Comparison of ENCODE assay signal across 11 cellular contexts in the genomic region with DNA sequence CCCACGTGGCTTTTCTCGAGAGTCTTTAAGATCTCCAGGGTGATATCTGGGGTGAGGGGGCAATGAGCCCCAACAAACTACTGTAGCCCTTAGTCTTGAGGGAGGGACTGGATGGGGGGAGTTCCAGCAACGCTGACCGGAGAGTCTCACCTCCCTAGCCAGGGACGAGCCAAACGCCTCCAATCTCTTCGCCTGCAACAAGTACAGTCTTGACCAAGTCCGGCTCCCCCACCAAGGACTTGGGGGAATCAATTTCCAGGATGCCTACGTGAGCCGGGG. TPM values are rescaled to one million over a fixed set of nuclear protein-coding genes. Genes with fewer than 3 reads are reported as not detected.
DNase-seq lines count a peak whose midpoint lies in the region; ATAC-seq, FAIRE-seq and TF ChIP-seq lines count a peak whose summit lies in the region.
"Had no signal": no experiment of that assay in that cellular context is flagged by ENCODE, and none has a peak within 500 bp of the region (broad histone marks: within the 10 kb centered on the region; RNA-seq: fewer than 3 reads in every experiment).

No MANE protein-coding gene starts in this region.

- H3K27ac Mint-ChIP-seq in HFFc6, result peak overlapping the region; percentile 45
- H3K27ac Mint-ChIP-seq: activated T-cell treated with anti-CD3 and anti-CD28 coated beads, Interleukin-2, amount 50 U/mL, for 72 hours; T-helper 2 cell treated with Interferon-gamma antibody and Interleukin-4, amounts not matched to agents 5 μg/mL and 100 μg/mL, for 36 hours had no signal

- H3K4me1 ChIP-seq in kidney (ENCODE audit: control insufficient read depth in 1 of 2, insufficient read depth in 1 of 2, low read depth in 1 of 2, low read length in 2 of 2) (peaks cover 5 to 18% of the 10 kb centered on the region in 2 donors), skeletal muscle tissue (ENCODE audit: control insufficient read depth in 3 of 3, insufficient read depth in 3 of 3, low read length in 3 of 3) (peaks cover 10 to 13% (median 11%) of the 10 kb centered on the region in 3 donors)

- H3K36me3 ChIP-seq in kidney (ENCODE audit: control insufficient read depth in 1 of 2, insufficient read depth in 2 of 2, low read length in 2 of 2), result no peaks in the 10 kb centered on the region
- peaks cover 0 to 2% (median 0%) of the 10 kb centered on the region in 3 donors for H3K36me3 ChIP-seq in skeletal muscle tissue (ENCODE audit: control insufficient read depth in 3 of 3, insufficient read depth in 3 of 3, low read length in 3 of 3)

- peak overlapping the region; percentile 82 to 84 for H3K27ac ChIP-seq in kidney (ENCODE audit: low read depth in 2 of 2, low read length in 2 of 2)
- H3K27ac ChIP-seq in skeletal muscle tissue (ENCODE audit: low read depth, low read length), result peak overlapping the region; percentile 54

- intact Hi-C loops in kidney (cut with DNase I), result no loop called here

- peaks cover 5% of the 10 kb centered on the region; the same call in 1 of the 2 replicates for H3K36me3 Mint-ChIP-seq in HFFc6 (ENCODE audit: low read depth)

- peaks cover 35 to 64% (median 58%) of the 10 kb centered on the region in 3 donors for H3K27me3 ChIP-seq in skeletal muscle tissue (ENCODE audit: control insufficient read depth in 3 of 3, insufficient read depth in 3 of 3, low read length in 3 of 3)

- TF ChIP-seq CTCF in HFFc6 (IDR thresholded peaks at IDR 0.05) (no peak), choroid plexus epithelial cell (conservative IDR thresholded peaks at IDR 0.05; ENCODE audit: low read depth, low read length) (no peak), kidney (IDR thresholded peaks at IDR 0.05; ENCODE audit: borderline replicate concordance, extremely low read depth, insufficient read depth) (no peak)

- H3K27me3 Mint-ChIP-seq in HFFc6 (ENCODE audit: insufficient read depth), result peaks cover 17% of the 10 kb centered on the region

- no peaks in the 10 kb centered on the region for H3K9me3 Mint-ChIP-seq in HFFc6
- H3K9me3 Mint-ChIP-seq: activated T-cell treated with anti-CD3 and anti-CD28 coated beads, Interleukin-2, amount 50 U/mL, for 72 hours; T-helper 2 cell treated with Interferon-gamma antibody and Interleukin-4, amounts not matched to agents 5 μg/mL and 100 μg/mL, for 36 hours had no signal

- no peak for ATAC-seq in HG02884 (IDR thresholded peaks at IDR 0.05; ENCODE audit: unreplicated experiment)
- ATAC-seq: activated T-cell treated with anti-CD3 and anti-CD28 coated beads, Interleukin-2, amount 50 U/mL, for 72 hours had no signal

- DNase-seq in HFFc6 (no peak), choroid plexus epithelial cell (ENCODE audit: low read depth) (peak; percentile 48), kidney (no peak), epidermal melanocyte (ENCODE audit: insufficient read length, low spot score) (no peak), DMS 273 (lab: John Stamatoyannopoulos, UW; ENCODE audit: unreplicated experiment) (no peak), NCI-H1436 treated with DMSO at 0.1 percent for 48 hours (lab: John Stamatoyannopoulos, UW) (no peak)
- DNase-seq: activated T-cell treated with anti-CD3 and anti-CD28 coated beads, Interleukin-2, amount 50 U/mL, for 72 hours; foreskin melanocyte had no signal

- peaks cover 45% of the 10 kb centered on the region for H3K4me1 Mint-ChIP-seq in HFFc6 (ENCODE audit: low read depth)

- H3K9me3 ChIP-seq in kidney (ENCODE audit: control insufficient read depth in 1 of 2, low read length in 2 of 2) (no peaks in the 10 kb centered on the region), skeletal muscle tissue (ENCODE audit: control insufficient read depth in 3 of 3, low read length in 3 of 3) (no peaks in the 10 kb centered on the region)

- peak overlapping the region; percentile 76 for H3K4me3 ChIP-seq in choroid plexus epithelial cell (ENCODE audit: low read depth, low read length)
- H3K4me3 ChIP-seq in kidney (ENCODE audit: low read length in 2 of 2), result peak overlapping the region; percentile 72 to 82
- peak overlapping the region; percentile 61 to 73 (median 70) for H3K4me3 ChIP-seq in skeletal muscle tissue (ENCODE audit: low read length in 3 of 3)

- FAIRE-seq in kidney (lab: Jason Lieb, UNC), result no peak

- peak overlapping the region; percentile 86 for H3K4me3 Mint-ChIP-seq in HFFc6
- H3K4me3 Mint-ChIP-seq: activated T-cell treated with anti-CD3 and anti-CD28 coated beads, Interleukin-2, amount 50 U/mL, for 72 hours; T-helper 2 cell treated with Interferon-gamma antibody and Interleukin-4, amounts not matched to agents 5 μg/mL and 100 μg/mL, for 36 hours had no signal

- H3K9ac ChIP-seq in kidney (ENCODE audit: low read length in 2 of 2) (peak overlapping the region; percentile 73 to 78), skeletal muscle tissue (ENCODE audit: low read depth in 1 of 3, low read length in 3 of 3) (peak overlapping the region in 2 of 3 donors; percentile 65 to 74)

RNA-seq across cellular contexts. Expression of a gene that starts 0.4 kb away (rescaled TPM):
- total RNA-seq in HFFc6 (2021; fragmentation: NEBNext Ultra II Directional; extraction: Animal tissue kit (Norgen Biotek cat#: 25700)), result 10 to 100 TPM in 4 of 6 experiments, 1 to 10 TPM in 2; 6.3 to 10.6 (median 10.2) TPM
- total RNA-seq in kidney, result 18.9 TPM
- 21.0 TPM for polyA plus RNA-seq in kidney (ENCODE audit: insufficient read depth, low read depth, low replicate concordance)
- 67.8 TPM for total RNA-seq in skeletal muscle tissue
- total RNA-seq: activated T-cell treated with anti-CD3 and anti-CD28 coated beads, Interleukin-2, amount 50 U/mL, for 72 hours had no signal

RNA-seq across cellular contexts. Expression of a gene that starts 15.8 kb away (rescaled TPM):
- under 1 TPM in 3 of 6 experiments, not detected in 3; 0.05 to 0.09 (median 0.07) TPM for total RNA-seq in HFFc6 (2021; fragmentation: NEBNext Ultra II Directional; extraction: Animal tissue kit (Norgen Biotek cat#: 25700))
- 0.09 TPM for total RNA-seq in kidney
- 0.09 TPM for polyA plus RNA-seq in kidney (ENCODE audit: insufficient read depth, low read depth, low replicate concordance)
- total RNA-seq in skeletal muscle tissue, result 0.52 TPM
- total RNA-seq: activated T-cell treated with anti-CD3 and anti-CD28 coated beads, Interleukin-2, amount 50 U/mL, for 72 hours had no signal

RNA-seq across cellular contexts. Expression of a gene that starts 58.4 kb away (rescaled TPM):
- total RNA-seq in HFFc6 (2021; fragmentation: NEBNext Ultra II Directional; extraction: Animal tissue kit (Norgen Biotek cat#: 25700)), result 10 to 100 TPM in 2 of 6 experiments, 1 to 10 TPM in 4; 8.6 to 13.1 (median 9.2) TPM
- total RNA-seq in kidney (16.2 TPM), skeletal muscle tissue (21.4 TPM)
- polyA plus RNA-seq in kidney (ENCODE audit: insufficient read depth, low read depth, low replicate concordance), result 12.5 TPM
